Comparison of ENCODE assay signal across 8 cellular contexts in the genomic region with DNA sequence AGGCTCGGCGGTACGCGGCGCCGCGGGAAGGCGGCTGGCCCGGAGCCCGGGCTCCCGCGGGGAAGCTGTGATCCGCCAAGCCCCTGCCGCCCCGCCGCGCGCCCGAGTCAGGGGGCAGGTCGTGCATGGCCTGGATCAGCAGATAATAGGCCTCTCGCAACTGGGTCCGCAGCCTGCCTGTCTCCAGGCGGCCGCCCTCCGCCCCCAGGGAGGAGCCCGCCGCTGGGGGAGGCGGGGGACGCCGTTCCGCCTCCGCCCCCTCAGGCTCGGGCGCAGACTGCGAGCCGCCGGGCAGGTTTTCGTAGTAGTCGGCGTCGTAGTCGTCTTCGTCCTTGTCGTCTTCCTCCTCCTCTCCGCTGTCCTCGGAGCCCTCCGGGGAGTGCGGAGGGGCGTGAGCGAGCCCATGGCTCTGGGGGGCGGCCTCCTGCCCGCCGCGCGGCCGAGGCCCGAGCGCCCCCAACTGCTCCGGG. TPM values are rescaled to one million over a fixed set of nuclear protein-coding genes. Genes with fewer than 3 reads are reported as not detected.
A peak's percentile ranks its signal among the peaks of the same experiment; 100 is the strongest.
DNase-seq lines count a peak whose midpoint lies in the region; ATAC-seq and TF ChIP-seq lines count a peak whose summit lies in the region.

TSS of gene SYDE2 (minus strand) at position 147 of the 470 bp plus-strand sequence. CDS start at position 127, 20 bp downstream.

- no peaks in the 10 kb centered on the region for H3K9me3 ChIP-seq in Peyer's patch
- H3K9me3 ChIP-seq in suprapubic skin, result no peaks in the 10 kb centered on the region

- H3K4me3 ChIP-seq in Peyer's patch (peak within 1 kb of the TSS; percentile 84 to 91 (median 88)), suprapubic skin (peak within 1 kb of the TSS; percentile 91)

- no peaks in the 10 kb centered on the region for H3K27me3 ChIP-seq in Peyer's patch
- H3K27me3 ChIP-seq in foreskin keratinocyte, result no peaks in the 10 kb centered on the region
- no peaks in the 10 kb centered on the region for H3K27me3 ChIP-seq in suprapubic skin

- H3K4me1 ChIP-seq in Peyer's patch (peaks cover 0 to 3% (median 0%) of the 10 kb centered on the region in 4 donors), foreskin keratinocyte (peaks cover 26% of the 10 kb centered on the region), suprapubic skin (peaks cover 47% of the 10 kb centered on the region)

- no peak for TF ChIP-seq EP300 in suprapubic skin (IDR thresholded peaks at IDR 0.05)

- peak; percentile 75 for ATAC-seq in GM21367 (IDR thresholded peaks at IDR 0.05; ENCODE audit: unreplicated experiment)
- ATAC-seq in foreskin keratinocyte, result peak; percentile 81

- H3K36me3 ChIP-seq in Peyer's patch (no peaks in the 10 kb centered on the region), suprapubic skin (no peaks in the 10 kb centered on the region)

- H3K27ac ChIP-seq in Peyer's patch, result peak within 1 kb of the TSS; percentile 94 to 99 (median 96)
- no peak within 1 kb of the TSS for H3K27ac ChIP-seq in foreskin keratinocyte
- peak within 1 kb of the TSS; percentile 96 for H3K27ac ChIP-seq in suprapubic skin

- DNase-seq in COR-L47 (lab: John Stamatoyannopoulos, UW), result peak; percentile 70
- peak; percentile 78 for DNase-seq in HT-29 (ENCODE audit: low spot score)
- DNase-seq in Peyer's patch, result peak; percentile 69 to 89 (median 89)
- DNase-seq in activated effector memory CD4-positive, alpha-beta T cell treated with Interleukin-2 at 50 U/mL for 16 hours, result peak; percentile 75
- DNase-seq in foreskin keratinocyte, result peak in 1 of 2 donors; percentile 39
- DNase-seq in nucleus accumbens (lab: John Stamatoyannopoulos, UW), result peak in 44 of 56 donors; percentile 11 to 68 (median 32)
- peak in 1 of 2 donors; percentile 84 for DNase-seq in suprapubic skin (ENCODE audit: low spot score in 2 of 2)

- peak; percentile 74 to 83 for TF ChIP-seq POLR2A in Peyer's patch (IDR thresholded peaks at IDR 0.05)
- TF ChIP-seq POLR2A in suprapubic skin (IDR thresholded peaks at IDR 0.05), result peak in 1 of 2 donors; percentile 36

- TF ChIP-seq CTCF in Peyer's patch (IDR thresholded peaks at IDR 0.05) (no peak), foreskin keratinocyte (conservative IDR thresholded peaks at IDR 0.05) (no peak), suprapubic skin (IDR thresholded peaks at IDR 0.05) (no peak)

- no CpG with 5 or more reads among the region's 59 CpGs for WGBS in suprapubic skin

RNA-seq across cellular contexts. Expression of gene SYDE2, which starts in this region (rescaled TPM):
- 2.9 and 3.5 TPM in 2 replicates for total RNA-seq in HT-29 (2014; rRNA removed; shearing (Covaris generic))
- total RNA-seq in Peyer's patch (10 to 100 TPM in 3 of 4 donors, 1 to 10 TPM in 1; 3.3 to 20.8 (median 14.2) TPM), foreskin keratinocyte (3.5 and 4.4 TPM in 2 replicates), suprapubic skin (10 to 100 TPM in 2 of 4 donors, 1 to 10 TPM in 2; 5.9 to 12.6 (median 10.1) TPM)
- 0.19 and 0.30 TPM in 2 replicates for polyA plus RNA-seq in foreskin keratinocyte
